ENCODE assay signal across 10 cellular contexts in genomic region chr1:32684167-32684811, GRCh38. TPM values are rescaled to one million over a fixed set of nuclear protein-coding genes. Genes with fewer than 3 reads are reported as not detected.
DNase-seq lines count a peak whose midpoint lies in the region; ATAC-seq and TF ChIP-seq lines count a peak whose summit lies in the region.
"Had no signal": no experiment of that assay in that cellular context is flagged by ENCODE, and none has a peak within 500 bp of the region (broad histone marks: within the 10 kb centered on the region; RNA-seq: fewer than 3 reads in every experiment).

No MANE protein-coding gene starts in this region.

- no peak overlapping the region for H4K8ac ChIP-seq in H9 (replicated peaks; ENCODE audit: insufficient read length, low read depth, low read length)

- no peaks in the 10 kb centered on the region for H3K9me3 Mint-ChIP-seq in H9
- H3K9me3 Mint-ChIP-seq: naive B cell had no signal

- H4K20me1 ChIP-seq in H9 (ENCODE audit: control insufficient read depth, insufficient read depth, insufficient read length): no peaks in the 10 kb centered on the region

- H3K14ac ChIP-seq in H9 (ENCODE audit: insufficient read depth, low read length): no peak overlapping the region

- no CpG with 5 or more reads among the region's 2 CpGs for WGBS in H9 (ENCODE audit: extremely low coverage, insufficient read length, low lambda C conversion rate)
- 34% methylated on average over 2 of the region's 2 CpGs for WGBS in right cardiac atrium

- no peaks in the 10 kb centered on the region for H3K27me3 Mint-ChIP-seq in H9 (ENCODE audit: low read depth)
- H3K27me3 Mint-ChIP-seq: naive B cell had no signal

- no peak overlapping the region for H2BK12ac ChIP-seq in H9 (ENCODE audit: insufficient read length, low read depth, low read length)

- H3K4me1 Mint-ChIP-seq in H9: no peaks in the 10 kb centered on the region
- H3K4me1 Mint-ChIP-seq: naive B cell had no signal

- H2BK15ac ChIP-seq in H9 (ENCODE audit: low read depth, low read length): no peak overlapping the region

- no peak overlapping the region for H3K18ac ChIP-seq in H9 (ENCODE audit: insufficient read length, low read depth, low read length)

- DNase-seq in H9 (no peak), astrocyte of the spinal cord (ENCODE audit: low read depth, low spot score) (peak; percentile 60), right cardiac atrium (peak in 2 of 3 donors; percentile 54 to 77)
- no peak for DNase-seq in stimulated activated naive CD8-positive, alpha-beta T cell treated with anti-CD3 and anti-CD28 coated beads, Interleukin-15, Interleukin-2, amounts not matched to agents 100 U/mL and 50 U/mL, for 24 hours
- no peak for DNase-seq in stimulated activated CD4-positive, alpha-beta T cell treated with anti-CD3 and anti-CD28 coated beads, Interleukin-4, amount 100 ng/mL, for 4 hours
- DNase-seq in NK-92 treated with Interleukin-12 subunit alpha and Interleukin-12 subunit beta, amount 100 ng/mL, for 24 hours (lab: John Stamatoyannopoulos, UW): no peak
- DNase-seq: naive B cell, NCI-H510A had no signal

- no peak overlapping the region for H4K5ac ChIP-seq in H9 (ENCODE audit: insufficient read length, low read depth, low read length)

- H3K23ac ChIP-seq in H9 (ENCODE audit: insufficient read length, low read depth, low read length): no peak overlapping the region

- H2AFZ ChIP-seq in H9 (ENCODE audit: low read length): no peak overlapping the region

- H3K9ac ChIP-seq in H9 (ENCODE audit: extremely low read depth, insufficient read length, low read length): no peak overlapping the region

- H3K23me2 ChIP-seq in H9 (ENCODE audit: insufficient read length, low read depth, low read length, poor library complexity, severe bottlenecking): no peaks in the 10 kb centered on the region

- in situ Hi-C loops in astrocyte of the spinal cord (cut with HindIII; ENCODE audit: low sequenced_read_pairs): no loop called here

- H3K4ac ChIP-seq in H9 (ENCODE audit: low read depth, low read length): no peak overlapping the region

- intact Hi-C loops in right cardiac atrium (cut with DNase I): no loop called here

- H3K4me3 Mint-ChIP-seq in H9: no peak overlapping the region
- H3K4me3 Mint-ChIP-seq: naive B cell had no signal

- no peak for TF ChIP-seq CTCF in H9 (conservative IDR thresholded peaks at IDR 0.05)
- TF ChIP-seq CTCF in astrocyte of the spinal cord (IDR thresholded peaks at IDR 0.05; ENCODE audit: low read depth, low read length): no peak

- no peaks in the 10 kb centered on the region for H3K79me1 ChIP-seq in H9 (ENCODE audit: insufficient read depth, low read depth, low read length, poor library complexity, severe bottlenecking)

- no peaks in the 10 kb centered on the region for H3K27me3 ChIP-seq in H9 (ENCODE audit: insufficient read depth, low read length)
- no peaks in the 10 kb centered on the region for H3K27me3 ChIP-seq in right cardiac atrium (ENCODE audit: control insufficient read depth, insufficient read depth)

- no peaks in the 10 kb centered on the region for H3K9me3 ChIP-seq in H9 (ENCODE audit: control insufficient read depth, low read depth, low read length)
- no peaks in the 10 kb centered on the region for H3K9me3 ChIP-seq in right cardiac atrium (ENCODE audit: control insufficient read depth, low read length)

- H3K4me2 ChIP-seq in H9 (ENCODE audit: insufficient read depth, insufficient read length, low read length): no peak overlapping the region

- H3K4me3 ChIP-seq in astrocyte of the spinal cord (ENCODE audit: low read depth, low read length) (no peak overlapping the region), right cardiac atrium (ENCODE audit: low read length) (no peak overlapping the region)

- H3K56ac ChIP-seq in H9 (ENCODE audit: insufficient read length, low read depth, low read length): no peak overlapping the region

- no peaks in the 10 kb centered on the region for H3K79me2 ChIP-seq in H9 (ENCODE audit: insufficient read depth, low read length)

- H3K4me1 ChIP-seq in H9 (ENCODE audit: insufficient read depth, low read length) (no peaks in the 10 kb centered on the region), right cardiac atrium (ENCODE audit: control insufficient read depth, insufficient read depth, low read length) (peaks cover 9% of the 10 kb centered on the region)

- H3K27ac ChIP-seq in H9 (ENCODE audit: insufficient read length, low read depth, low read length): no peak overlapping the region
- no peak overlapping the region for H3K27ac ChIP-seq in right cardiac atrium (ENCODE audit: low read length)

- no peak overlapping the region for H4K91ac ChIP-seq in H9 (ENCODE audit: insufficient read length, low read depth, low read length)

- no peak overlapping the region for H2BK5ac ChIP-seq in H9 (ENCODE audit: insufficient read length, low read length)

- H2AK5ac ChIP-seq in H9 (ENCODE audit: insufficient read length, low read length): no peak overlapping the region

- ATAC-seq in right cardiac atrium: peak; percentile 66 to 72
- ATAC-seq in stimulated activated naive CD8-positive, alpha-beta T cell treated with anti-CD3 and anti-CD28 coated beads, Interleukin-15, Interleukin-2, amounts not matched to agents 100 U/mL and 50 U/mL, for 24 hours: peak; percentile 66
- no peak for ATAC-seq in GM18861 (IDR thresholded peaks at IDR 0.05; ENCODE audit: unreplicated experiment)
- no peak for ATAC-seq in HG02840 (IDR thresholded peaks at IDR 0.05; ENCODE audit: low FRiP score, unreplicated experiment)

- H3K27ac Mint-ChIP-seq in H9: peak overlapping the region in 2 of 3 experiments; percentile 34 to 45; a peak in 3 of 7 replicates

- H3K36me3 Mint-ChIP-seq in H9 (ENCODE audit: insufficient read depth in 1 of 3, low read depth in 3 of 3): peaks cover 29 to 60% (median 58%) of the 10 kb centered on the region in 3 experiments

- H3T11ph ChIP-seq in H9 (ENCODE audit: low read length): no peak overlapping the region

- no peak overlapping the region for H2BK20ac ChIP-seq in H9 (ENCODE audit: low read depth, low read length, poor library complexity, severe bottlenecking)

- H2BK120ac ChIP-seq in H9 (ENCODE audit: low read depth, low read length, poor library complexity, severe bottlenecking): no peak overlapping the region

RNA-seq across cellular contexts. Expression of gene SYNC, which starts 18.3 kb away (rescaled TPM):
- total RNA-seq in H9 (2021): 0.15 TPM in 2 replicates
- total RNA-seq in right cardiac atrium: 10 to 100 TPM; 18.4 to 33.6 (median 24.5) TPM
- polyA plus RNA-seq in right cardiac atrium: 14.1 TPM

RNA-seq across cellular contexts. Expression of gene RBBP4, which starts 33.3 kb away (rescaled TPM):
- total RNA-seq in H9 (2021): 416 and 421 TPM in 2 replicates
- total RNA-seq in right cardiac atrium: 100 to 1,000 TPM; 106 to 114 (median 112) TPM
- 52.7 TPM for polyA plus RNA-seq in right cardiac atrium

RNA-seq across cellular contexts. Expression of gene ZBTB8OS, which starts 33.9 kb away (rescaled TPM):
- total RNA-seq in H9 (2021): 59.4 and 64.2 TPM in 2 replicates
- 10 to 100 TPM; 28.9 to 35.0 (median 32.7) TPM for total RNA-seq in right cardiac atrium
- polyA plus RNA-seq in right cardiac atrium: 50.4 TPM

Comparison
In these comparisons a context has a peak if more than half of its experiments do, and no peak if none do; other contexts are left out.
1. DNase-seq: peak in astrocyte of the spinal cord (single experiment) and right cardiac atrium (2 of 3); none in H9 (single experiment), stimulated activated naive CD8-positive, alpha-beta T cell treated with anti-CD3 and anti-CD28 coated beads, Interleukin-15, Interleukin-2, amounts not matched to agents 100 U/mL and 50 U/mL, for 24 hours (single experiment), stimulated activated CD4-positive, alpha-beta T cell treated with anti-CD3 and anti-CD28 coated beads, Interleukin-4, amount 100 ng/mL, for 4 hours (0 of 2) and NK-92 treated with Interleukin-12 subunit alpha and Interleukin-12 subunit beta, amount 100 ng/mL, for 24 hours (single experiment).
2. ATAC-seq: peak in right cardiac atrium (2 of 2) and stimulated activated naive CD8-positive, alpha-beta T cell treated with anti-CD3 and anti-CD28 coated beads, Interleukin-15, Interleukin-2, amounts not matched to agents 100 U/mL and 50 U/mL, for 24 hours (single experiment); none in GM18861 (single experiment) and HG02840 (single experiment).
3. RNA of gene SYNC, which starts 18.3 kb away (total RNA-seq): 18.4 to 33.6 TPM in right cardiac atrium; 0.15 TPM in H9; every median in the first group is over 10 times any median in the second.